ENCODE assay signal across 24 cellular contexts in the genomic region with DNA sequence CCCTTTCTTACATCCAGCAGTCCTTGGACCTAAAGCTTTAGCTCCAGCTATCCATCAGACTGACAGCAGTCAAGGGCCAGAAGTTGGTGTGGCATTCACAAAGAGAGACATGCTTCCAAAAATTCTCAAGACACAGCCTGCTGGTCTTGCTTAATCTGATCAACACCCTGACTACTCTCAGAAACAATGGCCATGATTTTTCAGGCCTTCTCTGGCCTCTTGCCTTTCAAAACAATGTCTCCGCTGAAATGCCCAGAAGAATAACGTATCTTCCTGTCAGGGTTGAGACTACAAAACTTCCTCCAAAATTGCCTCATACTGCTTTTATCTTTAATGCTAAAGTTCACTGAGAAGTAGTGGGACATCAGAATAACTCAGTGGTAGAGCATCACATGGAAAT.
A peak's percentile ranks its signal among the peaks of the same experiment; 100 is the strongest.
DNase-seq lines count a peak whose midpoint lies in the region; ATAC-seq, FAIRE-seq and TF ChIP-seq lines count a peak whose summit lies in the region.
"Had no signal": no experiment of that assay in that cellular context is flagged by ENCODE, and none has a peak within 500 bp of the region (broad histone marks: within the 10 kb centered on the region; RNA-seq: fewer than 3 reads in every experiment).

No MANE protein-coding gene starts in this region.

- no peaks in the 10 kb centered on the region for H3K4me1 ChIP-seq in right cardiac atrium (ENCODE audit: control insufficient read depth, insufficient read depth, low read length)
- H3K4me1 ChIP-seq in left ventricle myocardium inferior, result no peaks in the 10 kb centered on the region
- H3K4me1 ChIP-seq: A549; BE2C; BLaER1 treated with 17β-estradiol and CSF1 and Interleukin-3, amounts not matched to agents 10 nM and 100 nM had no signal

- no peak overlapping the region for H3K4me3 ChIP-seq in right cardiac atrium (ENCODE audit: low read length)
- H3K4me3 ChIP-seq in left ventricle myocardium inferior, result no peak overlapping the region
- H3K4me3 ChIP-seq: A549; BLaER1 treated with 17β-estradiol and CSF1 and Interleukin-3, amounts not matched to agents 10 nM and 100 nM; GM12878; GM23338 had no signal

- TF ChIP-seq CTCF in left ventricle myocardium inferior (IDR thresholded peaks at IDR 0.05; ENCODE audit: borderline replicate concordance), result no peak
- no peak for TF ChIP-seq CTCF in nephron progenitor cell (IDR thresholded peaks at IDR 0.05)

- no peaks in the 10 kb centered on the region for H3K36me3 ChIP-seq in left ventricle myocardium inferior
- H3K36me3 ChIP-seq: BE2C; BLaER1 treated with 17β-estradiol and CSF1 and Interleukin-3, amounts not matched to agents 10 nM and 100 nM had no signal

- no peaks in the 10 kb centered on the region for H3K27me3 ChIP-seq in right cardiac atrium (ENCODE audit: control insufficient read depth, insufficient read depth)
- H3K27me3 ChIP-seq in left ventricle myocardium inferior (ENCODE audit: low read depth), result no peaks in the 10 kb centered on the region
- H3K27me3 ChIP-seq: BE2C; BLaER1 treated with 17β-estradiol and CSF1 and Interleukin-3, amounts not matched to agents 10 nM and 100 nM had no signal

- H3K9me3 ChIP-seq in right cardiac atrium (ENCODE audit: control insufficient read depth, low read length) (no peaks in the 10 kb centered on the region), left ventricle myocardium inferior (replicated peaks) (peaks cover 27% of the 10 kb centered on the region)
- H3K9me3 ChIP-seq: A549, BE2C had no signal

- no peaks in the 10 kb centered on the region for H3K27me3 Mint-ChIP-seq in nephron progenitor cell (ENCODE audit: low read depth, poor library complexity)
- H3K27me3 Mint-ChIP-seq: CD4-positive, alpha-beta T cell; CD8-positive, alpha-beta memory T cell had no signal

- DNase-seq in right cardiac atrium (no peak), left ventricle myocardium inferior (no peak), nephron progenitor cell (no peak), urothelium cell line (ENCODE audit: low spot score) (no peak)
- DNase-seq in stimulated activated CD4-positive, alpha-beta T cell treated with anti-CD3 and anti-CD28 coated beads, Interleukin-4, amount 100 ng/mL, for 1 hour, result no peak
- DNase-seq: 8988T; ACHN; AML-193; BE2C; CD4-positive, alpha-beta T cell; CD8-positive, alpha-beta memory T cell; DMS 273 treated with DMSO at 0.1 percent for 48 hours; DMS79; EL; GDM1; H9 had no signal

- H3K9me3 Mint-ChIP-seq in nephron progenitor cell, result peaks cover 17% of the 10 kb centered on the region

- ATAC-seq in right cardiac atrium, result peak; percentile 38 to 93
- no peak for ATAC-seq in HG03342 (IDR thresholded peaks at IDR 0.05; ENCODE audit: unreplicated experiment)
- ATAC-seq: A549, GM12878, GM23338, HCT116 had no signal

- H3K27ac ChIP-seq in right cardiac atrium (ENCODE audit: low read length) (no peak overlapping the region), left ventricle myocardium inferior (replicated peaks) (no peak overlapping the region)
- H3K27ac ChIP-seq: A549; BLaER1 treated with 17β-estradiol and CSF1 and Interleukin-3, amounts not matched to agents 10 nM and 100 nM had no signal

- no peaks in the 10 kb centered on the region for H3K36me3 Mint-ChIP-seq in nephron progenitor cell (ENCODE audit: low read depth)

- intact Hi-C loops in right cardiac atrium (cut with DNase I), result no loop called here
- intact Hi-C loops in left ventricle myocardium inferior (cut with micrococcal nuclease), result no loop called here

- WGBS in right cardiac atrium, result 45% methylated on average over 2 of the region's 2 CpGs

- peak overlapping the region; percentile 24 for H3K27ac Mint-ChIP-seq in nephron progenitor cell
- H3K27ac Mint-ChIP-seq: CD14-positive monocyte; CD4-positive, alpha-beta T cell; CD8-positive, alpha-beta memory T cell; GM23338; H9 had no signal

- FAIRE-seq in urothelium cell line (lab: Jason Lieb, UNC), result peak; percentile 20
- FAIRE-seq: A549, D721Med, GM12878 had no signal

- H3K4me3 Mint-ChIP-seq in nephron progenitor cell, result no peak overlapping the region
- H3K4me3 Mint-ChIP-seq: CD14-positive monocyte; CD4-positive, alpha-beta T cell; GM23338; H9 had no signal

- peaks cover 7% of the 10 kb centered on the region for H3K4me1 Mint-ChIP-seq in nephron progenitor cell
- H3K4me1 Mint-ChIP-seq: CD8-positive, alpha-beta memory T cell; GM23338; H9 had no signal
